1 cellular context compared by ENCODE assay signal in genomic region chr19:44905437-44906160, GRCh38.
TF ChIP-seq lines count a peak whose summit lies in the region.

Gene APOE, plus strand, starts transcription at chr19:44905796. Its CDS starts 829 bp downstream, at chr19:44906625.

TF ChIP-seq in HEK293, 187 proteins besides CTCF, POLR2A, EP300 and RAD21 (continued from another document and continues in another):
- no peak for TF ChIP-seq ZBTB11 (tag by site-specific recombination; conservative IDR thresholded peaks at IDR 0.05; ENCODE audit: low read depth)
- TF ChIP-seq ZNF692 (tag by site-specific recombination; IDR thresholded peaks at IDR 0.05) = no peak; the same call in 1 of the 2 replicates
- TF ChIP-seq ATF2 (tag by site-specific recombination; IDR thresholded peaks at IDR 0.05; ENCODE audit: low read depth) = no peak
- TF ChIP-seq ELK4 (IDR thresholded peaks at IDR 0.05; ENCODE audit: borderline replicate concordance, low read depth, low read length) = no peak
- TF ChIP-seq ZNF596 (tag by site-specific recombination; IDR thresholded peaks at IDR 0.05) = no peak
- TF ChIP-seq ZBTB21 (tag by site-specific recombination; IDR thresholded peaks at IDR 0.05) = no peak
- no peak for TF ChIP-seq ZNF26 (tag by site-specific recombination; IDR thresholded peaks at IDR 0.05)
- no peak for TF ChIP-seq ZNF830 (tag by site-specific recombination; IDR thresholded peaks at IDR 0.05; ENCODE audit: low read depth)
- TF ChIP-seq TCF7L2 (IDR thresholded peaks at IDR 0.05; ENCODE audit: borderline replicate concordance, low read depth, low read length) = no peak
- TF ChIP-seq ZNF341 (tag by site-specific recombination; IDR thresholded peaks at IDR 0.05; ENCODE audit: low read depth) = no peak; the same call in 1 of the 2 replicates
- TF ChIP-seq SCRT1 (tag by site-specific recombination; IDR thresholded peaks at IDR 0.05; ENCODE audit: borderline replicate concordance) = no peak
- TF ChIP-seq YY1 (tag by site-specific recombination; IDR thresholded peaks at IDR 0.05) = no peak
- no peak for TF ChIP-seq ZNF670 (tag by site-specific recombination; IDR thresholded peaks at IDR 0.05; ENCODE audit: low read depth)
- TF ChIP-seq PRDM6 (tag by site-specific recombination; IDR thresholded peaks at IDR 0.05) = no peak
- TF ChIP-seq SALL2 (tag by site-specific recombination; IDR thresholded peaks at IDR 0.05; ENCODE audit: borderline replicate concordance) = no peak
- no peak for TF ChIP-seq MYNN (tag by site-specific recombination; IDR thresholded peaks at IDR 0.05; ENCODE audit: borderline replicate concordance)
- TF ChIP-seq KLF7 (tag by site-specific recombination; IDR thresholded peaks at IDR 0.05; ENCODE audit: borderline replicate concordance) = no peak
- peak; percentile 67 for TF ChIP-seq SP7 (tag by site-specific recombination; IDR thresholded peaks at IDR 0.05)
- TF ChIP-seq OVOL3 (tag by site-specific recombination; IDR thresholded peaks at IDR 0.05) = no peak
- TF ChIP-seq ZBTB6 (tag by site-specific recombination; IDR thresholded peaks at IDR 0.05) = no peak
- no peak for TF ChIP-seq ZNF610 (tag by site-specific recombination; IDR thresholded peaks at IDR 0.05; ENCODE audit: borderline replicate concordance)
- TF ChIP-seq ZNF16 (tag by site-specific recombination; IDR thresholded peaks at IDR 0.05; ENCODE audit: low read depth) = no peak
- no peak for TF ChIP-seq ZNF677 (tag by site-specific recombination; IDR thresholded peaks at IDR 0.05)
- 0 out of 2 replicates have a peak, but pooled peaks have one; percentile 45 for TF ChIP-seq ZNF423 (tag by site-specific recombination; IDR thresholded peaks at IDR 0.05)
- TF ChIP-seq ZNF114 (tag by site-specific recombination; IDR thresholded peaks at IDR 0.05) = no peak
- TF ChIP-seq ZNF473 (tag by site-specific recombination; IDR thresholded peaks at IDR 0.05) = no peak
- TF ChIP-seq ZBTB7A (tag by site-specific recombination; IDR thresholded peaks at IDR 0.05; ENCODE audit: low read depth) = no peak
- no peak for TF ChIP-seq OSR2 (tag by site-specific recombination; IDR thresholded peaks at IDR 0.05)
- no peak for TF ChIP-seq ZNF148 (tag by site-specific recombination; IDR thresholded peaks at IDR 0.05; ENCODE audit: borderline replicate concordance)
- TF ChIP-seq PBX3 (CRISPR knock-in tag; IDR thresholded peaks at IDR 0.05) = no peak
- peak; percentile 38; the same call in 1 of the 2 replicates for TF ChIP-seq ZNF335 (tag by site-specific recombination; conservative IDR thresholded peaks at IDR 0.05)
- TF ChIP-seq ZBTB1 (tag by site-specific recombination; IDR thresholded peaks at IDR 0.05) = no peak
- no peak for TF ChIP-seq ZFP3 (tag by site-specific recombination; IDR thresholded peaks at IDR 0.05; ENCODE audit: low read depth)
- TF ChIP-seq ZNF785 (tag by site-specific recombination; IDR thresholded peaks at IDR 0.05) = no peak
- TF ChIP-seq ZNF777 (tag by site-specific recombination; IDR thresholded peaks at IDR 0.05; ENCODE audit: borderline replicate concordance) = peak; percentile 36; the same call in 1 of the 2 replicates
- TF ChIP-seq ZNF398 (tag by site-specific recombination; IDR thresholded peaks at IDR 0.05) = peak; percentile 76
- TF ChIP-seq KLF9 (tag by site-specific recombination; IDR thresholded peaks at IDR 0.05; ENCODE audit: low read depth) = peak; percentile 26; the same call in 1 of the 2 replicates
- no peak for TF ChIP-seq ZNF18 (tag by site-specific recombination; IDR thresholded peaks at IDR 0.05)
- no peak for TF ChIP-seq ZFP41 (tag by site-specific recombination; IDR thresholded peaks at IDR 0.05; ENCODE audit: borderline replicate concordance)
- TF ChIP-seq ZNF416 (tag by site-specific recombination; IDR thresholded peaks at IDR 0.05) = no peak
- no peak for TF ChIP-seq ZSCAN23 (tag by site-specific recombination; IDR thresholded peaks at IDR 0.05)
- TF ChIP-seq ZNF792 (tag by site-specific recombination; IDR thresholded peaks at IDR 0.05) = peak; percentile 41; the same call in 1 of the 2 replicates
